8 cellular contexts compared by ENCODE assay signal in genomic region chr17:2024572-2025219, GRCh38. TPM values are rescaled to one million over a fixed set of nuclear protein-coding genes. Genes with fewer than 3 reads are reported as not detected.
A peak's percentile ranks its signal among the peaks of the same experiment; 100 is the strongest.
DNase-seq lines count a peak whose midpoint lies in the region; ATAC-seq, FAIRE-seq and TF ChIP-seq lines count a peak whose summit lies in the region.

No MANE protein-coding gene starts in this region.

- TF ChIP-seq EP300 in ovary (IDR thresholded peaks at IDR 0.05): no peak

- no peak for FAIRE-seq in H54 (lab: Jason Lieb, UNC)

- peaks cover 3% of the 10 kb centered on the region for H3K4me1 ChIP-seq in ovary (ENCODE audit: insufficient read depth)

- no peaks in the 10 kb centered on the region for H3K9me3 ChIP-seq in ovary

- ATAC-seq in HG03159 (IDR thresholded peaks at IDR 0.05; ENCODE audit: unreplicated experiment): no peak

- no peak for TF ChIP-seq POLR2A in ovary (IDR thresholded peaks at IDR 0.05)
- TF ChIP-seq POLR2A in H54 (IDR thresholded peaks at IDR 0.05; ENCODE audit: low read depth, low read length): no peak

- H3K4me3 ChIP-seq in epithelial cell of esophagus (ENCODE audit: low read length): peak overlapping the region; percentile 66
- H3K4me3 ChIP-seq in ovary: peak overlapping the region; percentile 30

- H3K27me3 ChIP-seq in ovary: no peaks in the 10 kb centered on the region

- TF ChIP-seq CTCF in epithelial cell of esophagus (IDR thresholded peaks at IDR 0.05; ENCODE audit: insufficient read depth, low read depth, low read length, missing control alignments): no peak
- TF ChIP-seq CTCF in ovary (IDR thresholded peaks at IDR 0.05): no peak

- H3K36me3 ChIP-seq in ovary: no peaks in the 10 kb centered on the region

- no peak overlapping the region for H3K27ac ChIP-seq in ovary

- DNase-seq in COLO668 (lab: John Stamatoyannopoulos, UW; ENCODE audit: unreplicated experiment) (peak; percentile 7), NCI-H69 (lab: John Stamatoyannopoulos, UW) (peak; percentile 43), epithelial cell of esophagus (ENCODE audit: low read depth) (no peak), ovary (no peak), NK-92 (lab: John Stamatoyannopoulos, UW; ENCODE audit: unreplicated experiment) (no peak), iPS-NIHi11 (ENCODE audit: low spot score) (no peak), H54 (ENCODE audit: insufficient read length, low spot score) (no peak)

- intact Hi-C loops in ovary (cut with DNase I): loop anchor here in 3 of 4 donors (2.0 to 10.0 kb wide), 4 partner anchors 116 to 370 kb away; partner anchors contain the start of gene TLCD2 (in 1 of the 3)

- WGBS in ovary, 3 donors: 0 to 1% (median 1%) methylated on average over 43 to 73 of the region's 73 CpGs

RNA-seq across cellular contexts. Expression of gene RTN4RL1, which starts 0.4 kb away (rescaled TPM):
- total RNA-seq in ovary: 1 to 10 TPM in 5 of 7 donors, under 1 TPM in 1, not detected in 1; 0.92 to 4.1 (median 1.9) TPM
- under 1 TPM; 0.30 to 0.42 TPM for polyA plus RNA-seq in ovary

RNA-seq across cellular contexts. Expression of gene DPH1, which starts 5.3 kb away (rescaled TPM):
- 10 to 100 TPM; 42.4 to 77.7 (median 46.0) TPM for total RNA-seq in ovary
- 10 to 100 TPM; 27.5 to 47.2 TPM for polyA plus RNA-seq in ovary

RNA-seq across cellular contexts. Expression of gene OVCA2, which starts 17.1 kb away (rescaled TPM):
- total RNA-seq in ovary: 10 to 100 TPM; 19.1 to 26.4 (median 21.2) TPM
- polyA plus RNA-seq in ovary: 10 to 100 TPM; 13.2 to 28.3 TPM

RNA-seq across cellular contexts. Expression of gene HIC1, which starts 30.2 kb away (rescaled TPM):
- total RNA-seq in ovary: 100 to 1,000 TPM in 1 of 7 donors, 10 to 100 TPM in 6; 35.0 to 108 (median 68.0) TPM
- 10 to 100 TPM in 1 of 2 donors, 1 to 10 TPM in 1; 3.9 to 16.3 TPM for polyA plus RNA-seq in ovary

Comparison
In these comparisons a context has a peak if more than half of its experiments do, and no peak if none do; other contexts are left out.
1. DNase-seq: peak in COLO668 (single experiment) and NCI-H69 (single experiment); none in epithelial cell of esophagus (single experiment), ovary (0 of 5), NK-92 (single experiment), iPS-NIHi11 (single experiment) and H54 (single experiment).